In genomic region chr11:95337175-95337957, GRCh38 we compare ENCODE assay signal across 8 cellular contexts.
DNase-seq lines count a peak whose midpoint lies in the region; ATAC-seq and TF ChIP-seq lines count a peak whose summit lies in the region.

No MANE protein-coding gene starts in this region.

- DNase-seq in DND-41 (peak; percentile 18), activated T-cell treated with anti-CD3 and anti-CD28 coated beads for 48 hours (ENCODE audit: low read depth) (peak; percentile 25), fibroblast of mammary gland (ENCODE audit: low read depth) (peak; percentile 73), tibial nerve (ENCODE audit: low spot score in 2 of 2) (peak; percentile 43 to 45), amniotic stem cell (lab: John Stamatoyannopoulos, UW) (no peak)

- H3K27ac ChIP-seq in DND-41 (ENCODE audit: low read length) (no peak overlapping the region), tibial nerve (peak overlapping the region; percentile 56 to 92 (median 82))

- no peaks in the 10 kb centered on the region for H3K4me1 ChIP-seq in DND-41 (ENCODE audit: insufficient read depth, low read length)
- H3K4me1 ChIP-seq in Loucy (ENCODE audit: insufficient read depth, low read length, poor library complexity, severe bottlenecking): peaks cover 21% of the 10 kb centered on the region
- peaks cover 42% of the 10 kb centered on the region for H3K4me1 ChIP-seq in neuron (ENCODE audit: insufficient read depth, low read length)
- peaks cover 0 to 54% (median 30%) of the 10 kb centered on the region in 4 donors for H3K4me1 ChIP-seq in tibial nerve

- H3K9ac ChIP-seq in DND-41 (ENCODE audit: low read depth, low read length) (no peak overlapping the region), Loucy (ENCODE audit: low read depth, low read length, poor library complexity, severe bottlenecking) (no peak overlapping the region)

- H3K9me3 ChIP-seq in DND-41 (ENCODE audit: insufficient read depth, low read length, severe bottlenecking): no peaks in the 10 kb centered on the region
- H3K9me3 ChIP-seq in Loucy (ENCODE audit: insufficient read depth, low read depth, low read length): no peaks in the 10 kb centered on the region
- H3K9me3 ChIP-seq in neuron (ENCODE audit: low read length): no peaks in the 10 kb centered on the region
- H3K9me3 ChIP-seq in tibial nerve: no peaks in the 10 kb centered on the region

- H3K36me3 ChIP-seq in DND-41 (ENCODE audit: insufficient read depth, low read length) (no peaks in the 10 kb centered on the region), Loucy (ENCODE audit: insufficient read depth, low read length) (no peaks in the 10 kb centered on the region), neuron (ENCODE audit: insufficient read depth, low read length) (no peaks in the 10 kb centered on the region), tibial nerve (no peaks in the 10 kb centered on the region)

- H3K9me2 ChIP-seq in Loucy (replicated peaks; ENCODE audit: low read depth, low read length): no peaks in the 10 kb centered on the region

- TF ChIP-seq CTCF in DND-41 (IDR thresholded peaks at IDR 0.05; ENCODE audit: borderline replicate concordance, extremely low read depth, low read length, poor library complexity, severe bottlenecking) (no peak), Loucy (conservative IDR thresholded peaks at IDR 0.05; ENCODE audit: low read length) (no peak), fibroblast of mammary gland (conservative IDR thresholded peaks at IDR 0.05; ENCODE audit: control insufficient read depth, insufficient read depth, low read depth, low read length) (no peak), tibial nerve (IDR thresholded peaks at IDR 0.05) (no peak)

- H3K4me3 ChIP-seq in DND-41 (ENCODE audit: low read depth in 1 of 2, low read length in 2 of 2): no peak overlapping the region
- H3K4me3 ChIP-seq in Loucy (ENCODE audit: low read length, poor library complexity, severe bottlenecking): no peak overlapping the region
- no peak overlapping the region for H3K4me3 ChIP-seq in fibroblast of mammary gland (ENCODE audit: control insufficient read depth, low read depth, low read length)
- no peak overlapping the region for H3K4me3 ChIP-seq in neuron (ENCODE audit: low read length)
- peak overlapping the region in 2 of 4 donors; percentile 17 to 19 for H3K4me3 ChIP-seq in tibial nerve

- H3K79me2 ChIP-seq in DND-41 (ENCODE audit: insufficient read depth, low read length): no peaks in the 10 kb centered on the region
- no peaks in the 10 kb centered on the region for H3K79me2 ChIP-seq in Loucy (ENCODE audit: insufficient read depth, low read length)

- ATAC-seq in DND-41 (ENCODE audit: insufficient read depth, low read depth) (peak; percentile 75), GM21529 (IDR thresholded peaks at IDR 0.05; ENCODE audit: unreplicated experiment) (peak; percentile 91)

- no peaks in the 10 kb centered on the region for H3F3A ChIP-seq in Loucy (ENCODE audit: low read depth)

- H4K20me1 ChIP-seq in DND-41 (ENCODE audit: insufficient read depth, low read length) (no peaks in the 10 kb centered on the region), Loucy (ENCODE audit: insufficient read depth, low read length, poor library complexity, severe bottlenecking) (no peaks in the 10 kb centered on the region)

- H3K27me3 ChIP-seq in DND-41 (ENCODE audit: insufficient read depth, low read length, poor library complexity) (peaks cover 9% of the 10 kb centered on the region), Loucy (ENCODE audit: insufficient read depth, low read length, poor library complexity, severe bottlenecking) (no peaks in the 10 kb centered on the region), neuron (ENCODE audit: insufficient read depth, low read length) (no peaks in the 10 kb centered on the region), tibial nerve (no peaks in the 10 kb centered on the region)

- no peak overlapping the region for H2AFZ ChIP-seq in DND-41 (ENCODE audit: low read depth, low read length)
- peak overlapping the region; percentile 78 for H2AFZ ChIP-seq in Loucy (ENCODE audit: low read length)
- peak overlapping the region; percentile 70 for H2AFZ ChIP-seq in neuron (ENCODE audit: low read depth, low read length)

- no peak overlapping the region for H3K4me2 ChIP-seq in DND-41 (ENCODE audit: insufficient read depth, low read length)
- H3K4me2 ChIP-seq in Loucy (ENCODE audit: low read depth, low read length, poor library complexity, severe bottlenecking): no peak overlapping the region

- TF ChIP-seq POLR2A in tibial nerve (IDR thresholded peaks at IDR 0.05): no peak

- 10 to 16% methylated on average over 14 of the region's 14 CpGs for WGBS in tibial nerve, 2 donors

- no peak for TF ChIP-seq EP300 in tibial nerve (IDR thresholded peaks at IDR 0.05)
